In genomic region chr19:21020298-21021227, GRCh38 we compare ENCODE assay signal across 8 cellular contexts. TPM values are rescaled to one million over a fixed set of nuclear protein-coding genes. Genes with fewer than 3 reads are reported as not detected.
DNase-seq lines count a peak whose midpoint lies in the region; ATAC-seq lines count a peak whose summit lies in the region.

Gene ZNF430, plus strand, starts transcription at chr19:21020657. Its CDS starts 144 bp downstream, at chr19:21020801.

- H3K9me3 Mint-ChIP-seq in CD8-positive, alpha-beta memory T cell: no peaks in the 10 kb centered on the region
- no peaks in the 10 kb centered on the region for H3K9me3 Mint-ChIP-seq in effector memory CD8-positive, alpha-beta T cell
- H3K9me3 Mint-ChIP-seq in memory B cell: no peaks in the 10 kb centered on the region

- peak within 1 kb of the TSS; percentile 99 to 100 (median 99) for H3K4me3 Mint-ChIP-seq in CD8-positive, alpha-beta memory T cell
- H3K4me3 Mint-ChIP-seq in effector memory CD8-positive, alpha-beta T cell: peak within 1 kb of the TSS; percentile 100
- H3K4me3 Mint-ChIP-seq in memory B cell: peak within 1 kb of the TSS; percentile 98

- peaks cover 49 to 55% (median 55%) of the 10 kb centered on the region in 3 donors for H3K4me1 Mint-ChIP-seq in CD8-positive, alpha-beta memory T cell
- H3K4me1 Mint-ChIP-seq in effector memory CD8-positive, alpha-beta T cell (ENCODE audit: low read depth in 2 of 2): peaks cover 28 to 45% of the 10 kb centered on the region in 2 donors
- H3K4me1 Mint-ChIP-seq in memory B cell: peaks cover 19% of the 10 kb centered on the region

- H3K27ac Mint-ChIP-seq in CD8-positive, alpha-beta memory T cell: peak within 1 kb of the TSS; percentile 97 to 100 (median 100)
- peak within 1 kb of the TSS; percentile 100 for H3K27ac Mint-ChIP-seq in effector memory CD8-positive, alpha-beta T cell
- peak within 1 kb of the TSS; percentile 98 for H3K27ac Mint-ChIP-seq in memory B cell

- H3K9me3 ChIP-seq in CD8-positive, alpha-beta memory T cell (ENCODE audit: low read length): no peaks in the 10 kb centered on the region

- H3K4me1 ChIP-seq in CD8-positive, alpha-beta memory T cell (ENCODE audit: insufficient read depth, low read length): peaks cover 28% of the 10 kb centered on the region

- H3K4me3 ChIP-seq in CD8-positive, alpha-beta memory T cell (ENCODE audit: low read length): peak within 1 kb of the TSS; percentile 98

- ATAC-seq in GM19468 (IDR thresholded peaks at IDR 0.05; ENCODE audit: extremely low read depth, unreplicated experiment): peak; percentile 79
- ATAC-seq in effector memory CD8-positive, alpha-beta T cell (replicated peaks): peak; percentile 96
- ATAC-seq in memory B cell (ENCODE audit: low read depth): peak; percentile 95

- peak within 1 kb of the TSS; percentile 98 for H3K27ac ChIP-seq in CD8-positive, alpha-beta memory T cell (ENCODE audit: low read depth, low read length)

- peaks cover 15% of the 10 kb centered on the region for H3K36me3 ChIP-seq in CD8-positive, alpha-beta memory T cell (ENCODE audit: insufficient read depth, low read length)

- POLR2A ChIA-PET in CD8-positive, alpha-beta memory T cell (lab: Charles Lee): interaction anchor here (0.6 to 2.1 kb wide), 11 partner anchors 21 to 1199 kb away, joined by 3 to 23 read pairs (median 5); partner anchors contain the start of genes ZNF429, ZNF431, ZNF506 and ZNF66
- POLR2A ChIA-PET in activated CD8-positive, alpha-beta memory T cell treated with anti-CD3 and anti-CD28 coated beads for 36 hours (lab: Charles Lee): interaction anchor here (0.6 to 1.5 kb wide), 4 partner anchors 21 to 312 kb away, joined by 3 to 10 read pairs (median 8); partner anchors contain the start of genes ZNF431 and ZNF714

- peak; percentile 87 to 96 (median 92) for DNase-seq in CD8-positive, alpha-beta memory T cell
- DNase-seq in HT-29 (ENCODE audit: low spot score) (peak; percentile 90), NOMO-1 (lab: John Stamatoyannopoulos, UW; ENCODE audit: unreplicated experiment in 2 of 2) (peak; percentile 93 to 98), memory B cell (ENCODE audit: low spot score in 2 of 2) (peak; percentile 87 to 95)
- DNase-seq in effector memory CD8-positive, alpha-beta T cell: peak; percentile 93 to 96 (median 94)
- DNase-seq in stimulated activated CD8-positive, alpha-beta memory T cell treated with anti-CD3 and anti-CD28 coated beads, Interleukin-12 subunit alpha, Interleukin-12 subunit beta, amount 100 ng/mL, for 24 hours (ENCODE audit: extremely low read depth): peak; percentile 89

- CTCF ChIA-PET in CD8-positive, alpha-beta memory T cell (lab: Charles Lee): interaction anchor here (0.8 to 1.5 kb wide), 3 partner anchors 21 to 244 kb away, joined by 3 to 4 read pairs (median 3); partner anchors contain the start of gene ZNF66
- CTCF ChIA-PET in activated CD8-positive, alpha-beta memory T cell treated with anti-CD3 and anti-CD28 coated beads for 36 hours (lab: Charles Lee): interaction anchor here (0.7 to 1.0 kb wide), 2 partner anchors 20 to 97 kb away, joined by 4 to 6 read pairs; no protein-coding TSS in a partner anchor

- H3K27me3 Mint-ChIP-seq in CD8-positive, alpha-beta memory T cell: no peaks in the 10 kb centered on the region
- no peaks in the 10 kb centered on the region for H3K27me3 Mint-ChIP-seq in effector memory CD8-positive, alpha-beta T cell
- H3K27me3 Mint-ChIP-seq in memory B cell: no peaks in the 10 kb centered on the region

- peaks cover 8 to 47% (median 13%) of the 10 kb centered on the region in 3 donors for H3K36me3 Mint-ChIP-seq in CD8-positive, alpha-beta memory T cell
- H3K36me3 Mint-ChIP-seq in effector memory CD8-positive, alpha-beta T cell (ENCODE audit: insufficient read depth): peaks cover 36% of the 10 kb centered on the region
- H3K36me3 Mint-ChIP-seq in memory B cell: peaks cover 16% of the 10 kb centered on the region

- no peaks in the 10 kb centered on the region for H3K27me3 ChIP-seq in CD8-positive, alpha-beta memory T cell (ENCODE audit: insufficient read depth, low read length, poor library complexity, severe bottlenecking)

RNA-seq across cellular contexts. Expression of gene ZNF430, which starts in this region (rescaled TPM):
- total RNA-seq in CD8-positive, alpha-beta memory T cell: 10 to 100 TPM; 18.7 to 20.5 TPM
- polyA plus RNA-seq in CD8-positive, alpha-beta memory T cell: 57.4 TPM
- total RNA-seq in HT-29 (2014; rRNA removed; shearing (Covaris generic)): 1.2 and 2.3 TPM in 2 replicates
- 10 to 100 TPM; 16.9 to 18.1 TPM for total RNA-seq in activated CD8-positive, alpha-beta memory T cell treated with anti-CD3 and anti-CD28 coated beads for 36 hours

Comparison
In these comparisons a context has a peak if more than half of its experiments do, and no peak if none do; other contexts are left out.
1. Peak in every context shown above with its lines: DNase-seq, ATAC-seq, H3K4me3 ChIP-seq and H3K27ac ChIP-seq.